8 cellular contexts compared by ENCODE assay signal in the genomic region with DNA sequence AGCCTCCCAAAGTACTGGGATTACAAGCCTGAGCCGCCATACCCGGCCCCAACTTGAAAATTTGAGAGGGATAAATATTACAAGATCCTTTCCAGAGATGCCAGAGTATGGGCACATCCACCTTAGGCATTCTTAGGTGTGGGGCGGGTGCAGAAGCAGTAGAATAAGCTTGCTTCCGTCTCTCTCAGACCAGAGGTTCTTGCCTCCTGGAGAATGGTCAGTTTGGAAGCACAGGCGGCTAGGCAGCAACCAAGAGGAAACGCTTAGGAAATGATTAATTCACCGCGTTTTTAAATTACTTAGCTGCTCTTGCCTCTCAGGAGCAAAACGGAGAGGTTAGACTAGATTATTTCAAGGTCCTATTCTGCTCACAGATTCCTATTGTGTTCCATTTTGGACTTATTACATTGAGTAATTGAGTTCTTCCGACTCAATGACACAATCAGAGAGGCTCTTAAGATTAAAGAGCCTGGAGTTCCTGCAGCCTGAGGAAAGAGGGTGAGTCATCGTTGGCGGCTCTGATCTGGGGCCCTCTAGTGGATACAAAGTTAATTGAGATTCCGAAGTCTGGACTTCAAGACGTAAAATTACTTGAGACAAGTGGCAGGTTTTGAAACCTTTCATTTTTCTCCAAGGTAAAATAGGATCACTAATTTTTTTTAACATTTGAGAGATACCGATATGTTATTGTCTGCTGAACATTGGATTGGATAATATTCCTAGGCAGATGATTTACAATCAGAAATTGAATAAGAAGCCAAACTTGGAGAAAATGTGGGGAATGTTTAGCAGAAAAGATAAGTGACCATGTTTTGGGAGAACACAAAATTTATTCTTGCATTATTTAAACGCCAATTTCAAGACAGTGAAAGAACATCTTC. TPM values are rescaled to one million over a fixed set of nuclear protein-coding genes. Genes with fewer than 3 reads are reported as not detected.
A peak's percentile ranks its signal among the peaks of the same experiment; 100 is the strongest.
DNase-seq lines count a peak whose midpoint lies in the region; ATAC-seq, FAIRE-seq and TF ChIP-seq lines count a peak whose summit lies in the region.

No MANE protein-coding gene starts in this region.

- CTCF ChIA-PET in K562 (lab: Yijun Ruan, JAX; ENCODE audit: low intra/inter-chr PET ratio), result interaction anchor here (0.6 to 0.7 kb wide), 2 partner anchors 88 to 466 kb away, joined by 3 read pairs; no protein-coding TSS in a partner anchor

- 0 out of 2 replicates have a peak, but pooled peaks cover 1% of the 10 kb centered on the region for H3K9me3 ChIP-seq in K562 (replicated peaks; ENCODE audit: control insufficient read depth, insufficient read depth, low read depth, low read length)

- peak overlapping the region in 1 of 2 experiments; percentile 69; a peak in 3 of 4 replicates for H3K9ac ChIP-seq in K562 (ENCODE audit: insufficient read depth in 1 of 2, low read depth in 2 of 2, low read length in 2 of 2)

- H3K4me3 ChIP-seq in K562, result no peak overlapping the region

- H3K27me3 ChIP-seq in K562 (ENCODE audit: control insufficient read depth in 2 of 2, insufficient read depth in 2 of 2, low read length in 2 of 2), result no peaks in the 10 kb centered on the region

- peak overlapping the region; percentile 87 for H2AFZ ChIP-seq in K562 (ENCODE audit: low read depth, low read length)

- H3K27ac ChIP-seq in K562 (ENCODE audit: extremely low read depth, low read depth, low read length), result peak overlapping the region; percentile 86

- TF ChIP-seq EP300 in K562 (IDR thresholded peaks at IDR 0.05; ENCODE audit: low read length), result peak; percentile 67

- TF ChIP-seq POLR2A in K562 (conservative IDR thresholded peaks at IDR 0.05), result 0 out of 2 replicates have a peak, but pooled peaks have one; percentile 12

- no peaks in the 10 kb centered on the region for H3K36me3 ChIP-seq in K562 (ENCODE audit: control insufficient read depth, insufficient read depth, low read length)

- POLR2A ChIA-PET in K562 (lab: Yijun Ruan, JAX), result interaction anchor here (0.6 kb wide), 1 partner anchor 15 kb away, joined by 3 read pairs; no protein-coding TSS in a partner anchor

- TF ChIP-seq CTCF in K562 (IDR thresholded peaks at IDR 0.05 in 2 of 3, conservative IDR thresholded peaks at IDR 0.05 in 1 of 3; ENCODE audit: insufficient read depth in 2 of 3, low read depth in 1 of 3, low read length in 3 of 3), result peak; percentile 73 to 91 (median 89)

- peak; percentile 92 for FAIRE-seq in K562 (lab: Jason Lieb, UNC)

- TF ChIP-seq RAD21 in K562 (CRISPR knock-in tag; conservative IDR thresholded peaks at IDR 0.05 in 1 of 2, IDR thresholded peaks at IDR 0.05 in 1 of 2), result peak; percentile 60 to 66

- H3K4me2 ChIP-seq in K562 (ENCODE audit: insufficient read depth, low read length), result peak overlapping the region; percentile 59

- peak; percentile 78 for ATAC-seq in GM19351 (IDR thresholded peaks at IDR 0.05; ENCODE audit: unreplicated experiment)
- peak; percentile 89 for ATAC-seq in K562
- ATAC-seq in sciatic nerve, result peak; percentile 89

- intact Hi-C loops in K562 (cut with micrococcal nuclease), result loop anchor here (5.0 kb wide), 2 partner anchors 86 to 281 kb away; no protein-coding TSS in a partner anchor
- intact Hi-C loops in sciatic nerve (cut with DNase I), result no loop called here

- BruUV-seq in K562 (replicated peaks; lab: Mats Ljungman, UMichigan), result no TSS peak

- H4K20me1 ChIP-seq in K562 (replicated peaks; ENCODE audit: control insufficient read depth, insufficient read depth, low read length), result no peaks in the 10 kb centered on the region

- in situ Hi-C loops in K562 (cut with MboI), result no loop called here

- H3K79me2 ChIP-seq in K562 (ENCODE audit: control insufficient read depth, insufficient read depth, low read length), result no peaks in the 10 kb centered on the region

- WGBS in K562 (ENCODE audit: insufficient coverage, low coverage, missing lambda C conversion rate), result 23% methylated on average over 16 of the region's 16 CpGs

- H3K4me1 ChIP-seq in K562 (replicated peaks in 1 of 2; ENCODE audit: control insufficient read depth in 2 of 2, insufficient read depth in 2 of 2, low read length in 2 of 2), result peaks cover 10 to 47% of the 10 kb centered on the region in 2 experiments

- DNase-seq in Ammon's horn (ENCODE audit: low spot score) (peak; percentile 74), NCI-H1092 treated with DMSO at 0.1 percent for 48 hours (lab: John Stamatoyannopoulos, UW) (peak; percentile 40), T-helper 1 cell (peak in 4 of 5 donors; percentile 24 to 52 (median 28)), K562 (ENCODE audit: extremely low read depth in 1 of 4, low spot score in 3 of 4) (peak; percentile 80 to 93 (median 84)), hippocampal formation (lab: John Stamatoyannopoulos, UW) (peak; percentile 13 to 59), sciatic nerve (ENCODE audit: low spot score) (no peak), OCI-M2 (lab: John Stamatoyannopoulos, UW; ENCODE audit: unreplicated experiment) (no peak)

- H3K9me1 ChIP-seq in K562 (ENCODE audit: control insufficient read depth, insufficient read depth, low read length), result no peaks in the 10 kb centered on the region

TF ChIP-seq in K562, 482 proteins besides CTCF, POLR2A, EP300 and RAD21 (continues in another document):
- TF ChIP-seq, protein P1, sequence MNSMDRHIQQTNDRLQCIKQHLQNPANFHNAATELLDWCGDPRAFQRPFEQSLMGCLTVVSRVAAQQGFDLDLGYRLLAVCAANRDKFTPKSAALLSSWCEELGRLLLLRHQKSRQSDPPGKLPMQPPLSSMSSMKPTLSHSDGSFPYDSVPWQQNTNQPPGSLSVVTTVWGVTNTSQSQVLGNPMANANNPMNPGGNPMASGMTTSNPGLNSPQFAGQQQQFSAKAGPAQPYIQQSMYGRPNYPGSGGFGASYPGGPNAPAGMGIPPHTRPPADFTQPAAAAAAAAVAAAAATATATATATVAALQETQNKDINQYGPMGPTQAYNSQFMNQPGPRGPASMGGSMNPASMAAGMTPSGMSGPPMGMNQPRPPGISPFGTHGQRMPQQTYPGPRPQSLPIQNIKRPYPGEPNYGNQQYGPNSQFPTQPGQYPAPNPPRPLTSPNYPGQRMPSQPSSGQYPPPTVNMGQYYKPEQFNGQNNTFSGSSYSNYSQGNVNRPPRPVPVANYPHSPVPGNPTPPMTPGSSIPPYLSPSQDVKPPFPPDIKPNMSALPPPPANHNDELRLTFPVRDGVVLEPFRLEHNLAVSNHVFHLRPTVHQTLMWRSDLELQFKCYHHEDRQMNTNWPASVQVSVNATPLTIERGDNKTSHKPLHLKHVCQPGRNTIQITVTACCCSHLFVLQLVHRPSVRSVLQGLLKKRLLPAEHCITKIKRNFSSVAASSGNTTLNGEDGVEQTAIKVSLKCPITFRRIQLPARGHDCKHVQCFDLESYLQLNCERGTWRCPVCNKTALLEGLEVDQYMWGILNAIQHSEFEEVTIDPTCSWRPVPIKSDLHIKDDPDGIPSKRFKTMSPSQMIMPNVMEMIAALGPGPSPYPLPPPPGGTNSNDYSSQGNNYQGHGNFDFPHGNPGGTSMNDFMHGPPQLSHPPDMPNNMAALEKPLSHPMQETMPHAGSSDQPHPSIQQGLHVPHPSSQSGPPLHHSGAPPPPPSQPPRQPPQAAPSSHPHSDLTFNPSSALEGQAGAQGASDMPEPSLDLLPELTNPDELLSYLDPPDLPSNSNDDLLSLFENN (IDR thresholded peaks at IDR 0.05; ENCODE audit: low read depth in 2 of 2, low read length in 2 of 2), result no peak
- TF ChIP-seq, protein P2, sequence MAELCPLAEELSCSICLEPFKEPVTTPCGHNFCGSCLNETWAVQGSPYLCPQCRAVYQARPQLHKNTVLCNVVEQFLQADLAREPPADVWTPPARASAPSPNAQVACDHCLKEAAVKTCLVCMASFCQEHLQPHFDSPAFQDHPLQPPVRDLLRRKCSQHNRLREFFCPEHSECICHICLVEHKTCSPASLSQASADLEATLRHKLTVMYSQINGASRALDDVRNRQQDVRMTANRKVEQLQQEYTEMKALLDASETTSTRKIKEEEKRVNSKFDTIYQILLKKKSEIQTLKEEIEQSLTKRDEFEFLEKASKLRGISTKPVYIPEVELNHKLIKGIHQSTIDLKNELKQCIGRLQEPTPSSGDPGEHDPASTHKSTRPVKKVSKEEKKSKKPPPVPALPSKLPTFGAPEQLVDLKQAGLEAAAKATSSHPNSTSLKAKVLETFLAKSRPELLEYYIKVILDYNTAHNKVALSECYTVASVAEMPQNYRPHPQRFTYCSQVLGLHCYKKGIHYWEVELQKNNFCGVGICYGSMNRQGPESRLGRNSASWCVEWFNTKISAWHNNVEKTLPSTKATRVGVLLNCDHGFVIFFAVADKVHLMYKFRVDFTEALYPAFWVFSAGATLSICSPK (IDR thresholded peaks at IDR 0.05; ENCODE audit: borderline replicate concordance), result no peak
- TF ChIP-seq ZBED1 (IDR thresholded peaks at IDR 0.05), result no peak
- no peak for TF ChIP-seq SIRT6 (IDR thresholded peaks at IDR 0.05; ENCODE audit: low read depth, low read length)
- TF ChIP-seq C11orf30 (IDR thresholded peaks at IDR 0.05; ENCODE audit: low read depth), result peak; percentile 59
- TF ChIP-seq, protein P3, sequence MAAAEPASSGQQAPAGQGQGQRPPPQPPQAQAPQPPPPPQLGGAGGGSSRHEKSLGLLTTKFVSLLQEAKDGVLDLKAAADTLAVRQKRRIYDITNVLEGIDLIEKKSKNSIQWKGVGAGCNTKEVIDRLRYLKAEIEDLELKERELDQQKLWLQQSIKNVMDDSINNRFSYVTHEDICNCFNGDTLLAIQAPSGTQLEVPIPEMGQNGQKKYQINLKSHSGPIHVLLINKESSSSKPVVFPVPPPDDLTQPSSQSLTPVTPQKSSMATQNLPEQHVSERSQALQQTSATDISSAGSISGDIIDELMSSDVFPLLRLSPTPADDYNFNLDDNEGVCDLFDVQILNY (CRISPR knock-in tag; IDR thresholded peaks at IDR 0.05), result no peak
- TF ChIP-seq ZNF24 (IDR thresholded peaks at IDR 0.05), result peak; percentile 53; the same call in 1 of the 2 replicates

RNA-seq across cellular contexts. Expression of a gene that starts 5.8 kb away (rescaled TPM):
- total RNA-seq in K562 (2011; cell fraction: chromatin; rRNA removed; ENCODE audit: low replicate concordance), result not detected in 2 replicates
- total RNA-seq in K562 (2011; cell fraction: nucleolus; rRNA removed), result not detected in 2 replicates
- not detected in 2 replicates for total RNA-seq in K562 (2011; cell fraction: nucleoplasm; rRNA removed)
- total RNA-seq in K562 (2014; rRNA removed), result not detected in 2 replicates
- total RNA-seq in K562 (2014; rRNA removed; fragmentation: Illumina TruSeq; extraction: Trizol), result not detected in 2 replicates
- total RNA-seq in K562 (2015; rRNA removed; fragmentation: Illumina TruSeq; extraction: Trizol), result not detected in 2 replicates
- not detected in 2 replicates for total RNA-seq in K562 (2021)
- not detected in 2 replicates for polyA plus RNA-seq in K562 (2011; rRNA removed)
- polyA plus RNA-seq in K562 (2011; cell fraction: cytosol; rRNA removed), result not detected in 2 replicates
- not detected in 2 replicates for polyA plus RNA-seq in K562 (2011; cell fraction: nucleus; rRNA removed)
- not detected in 2 replicates for polyA plus RNA-seq in K562 (2012)
- polyA plus RNA-seq in K562 (2014; fragmentation: Illumina TruSeq; extraction: Trizol), result not detected in 2 replicates
- polyA plus RNA-seq in K562 (2014; fragmentation: Nextera tagmentation; extraction: Ambion mirVana), result under 1 TPM in 1 of 2 experiments, not detected in 1; 0.01 TPM
- polyA plus RNA-seq in K562 (2014; rRNA removed), result not detected in 2 replicates
- not detected in 2 replicates for polyA minus RNA-seq in K562 (2011; rRNA and poly(A)+ RNA removed)
- not detected in 2 replicates for polyA minus RNA-seq in K562 (2011; cell fraction: cytosol; rRNA and poly(A)+ RNA removed)
- not detected in 2 replicates for polyA minus RNA-seq in K562 (2011; cell fraction: nucleus; rRNA and poly(A)+ RNA removed)
- total RNA-seq in sciatic nerve, result not detected

Comparison
In these comparisons a context has a peak if more than half of its experiments do, and no peak if none do; other contexts are left out.
1. DNase-seq: peak in Ammon's horn (single experiment), NCI-H1092 treated with DMSO at 0.1 percent for 48 hours (single experiment), T-helper 1 cell (4 of 5), K562 (4 of 4) and hippocampal formation (2 of 2); none in sciatic nerve (single experiment) and OCI-M2 (single experiment).
2. Peak in every context shown above with its lines, with median percentiles within 50 percentile points of each other: ATAC-seq.